21 cellular contexts compared by ENCODE assay signal in genomic region chr12:29610473-29611174, GRCh38.
DNase-seq lines count a peak whose midpoint lies in the region; ATAC-seq and TF ChIP-seq lines count a peak whose summit lies in the region.
"Had no signal": no experiment of that assay in that cellular context is flagged by ENCODE, and none has a peak within 500 bp of the region (broad histone marks: within the 10 kb centered on the region; RNA-seq: fewer than 3 reads in every experiment).

No MANE protein-coding gene starts in this region.

- H3K4me3 ChIP-seq in LNCaP clone FGC (ENCODE audit: low read depth, low read length) (no peak overlapping the region), endodermal cell (ENCODE audit: low read length) (no peak overlapping the region)
- H3K4me3 ChIP-seq: dorsolateral prefrontal cortex, PC-9 had no signal

- peak overlapping the region; percentile 4 for H3K4me3 Mint-ChIP-seq in endodermal cell
- H3K4me3 Mint-ChIP-seq: activated naive CD8-positive, alpha-beta T cell treated with anti-CD3 and anti-CD28 coated beads for 36 hours; activated T-helper 1 cell treated with anti-CD3 and anti-CD28 coated beads, Interleukin-12 subunit alpha, Interleukin-12 subunit beta, Interleukin-2, Interleukin-4 antibody, amounts not matched to agents 30 ng/mL and 10 ng/mL and 1 ng/mL, durations not matched to agents 14 hours and 24 hours and 36 hours; B cell; HFFc6; naive thymus-derived CD4-positive, alpha-beta T cell had no signal

- no peaks in the 10 kb centered on the region for H3K27me3 Mint-ChIP-seq in endodermal cell (ENCODE audit: insufficient read depth)
- H3K27me3 Mint-ChIP-seq: activated naive CD8-positive, alpha-beta T cell treated with anti-CD3 and anti-CD28 coated beads for 36 hours; B cell had no signal

- no peak for TF ChIP-seq CTCF in LNCaP clone FGC (IDR thresholded peaks at IDR 0.05; ENCODE audit: control insufficient read depth, extremely low read depth, insufficient read depth)
- peak; percentile 65 for TF ChIP-seq CTCF in endodermal cell (conservative IDR thresholded peaks at IDR 0.05)

- peaks cover 35% of the 10 kb centered on the region for H3K4me1 ChIP-seq in endodermal cell (ENCODE audit: control insufficient read depth, insufficient read depth, low read length)

- H3K36me3 Mint-ChIP-seq in endodermal cell (ENCODE audit: low read depth) = peaks cover 28% of the 10 kb centered on the region
- H3K36me3 Mint-ChIP-seq: activated naive CD8-positive, alpha-beta T cell treated with anti-CD3 and anti-CD28 coated beads for 36 hours; naive thymus-derived CD4-positive, alpha-beta T cell had no signal

- peak overlapping the region; percentile 94 for H3K27ac Mint-ChIP-seq in endodermal cell
- H3K27ac Mint-ChIP-seq: activated naive CD8-positive, alpha-beta T cell treated with anti-CD3 and anti-CD28 coated beads for 36 hours; activated T-helper 1 cell treated with anti-CD3 and anti-CD28 coated beads, Interleukin-12 subunit alpha, Interleukin-12 subunit beta, Interleukin-2, Interleukin-4 antibody, amounts not matched to agents 30 ng/mL and 10 ng/mL and 1 ng/mL, durations not matched to agents 14 hours and 24 hours and 36 hours; B cell; HFFc6; naive thymus-derived CD4-positive, alpha-beta T cell had no signal

- peaks cover 9% of the 10 kb centered on the region for H3K36me3 ChIP-seq in endodermal cell (ENCODE audit: control insufficient read depth, insufficient read depth, low read length)

- 77 to 86% methylated on average over 7 of the region's 7 CpGs for WGBS in endodermal cell (ENCODE audit: insufficient coverage in 1 of 2, insufficient read length in 1 of 2), 2 experiments

- H3K4me1 Mint-ChIP-seq in endodermal cell = peaks cover 78% of the 10 kb centered on the region
- H3K4me1 Mint-ChIP-seq: activated naive CD8-positive, alpha-beta T cell treated with anti-CD3 and anti-CD28 coated beads for 36 hours; B cell; naive thymus-derived CD4-positive, alpha-beta T cell had no signal

- H3K27me3 ChIP-seq in endodermal cell (ENCODE audit: control insufficient read depth, insufficient read depth, low read length, poor library complexity, severe bottlenecking) = no peaks in the 10 kb centered on the region
- H3K27me3 ChIP-seq: dorsolateral prefrontal cortex had no signal

- no peak overlapping the region for H3K9ac ChIP-seq in endodermal cell (ENCODE audit: extremely low read depth, low read length, poor library complexity, severe bottlenecking)

- H3K9me3 ChIP-seq in endodermal cell (ENCODE audit: control insufficient read depth, low read length) = no peaks in the 10 kb centered on the region

- intact Hi-C loops in sciatic nerve (cut with DNase I) = no loop called here
- intact Hi-C loops in posterior vena cava (cut with DNase I) = no loop called here

- no peak overlapping the region for H3K27ac ChIP-seq in endodermal cell (ENCODE audit: low read depth, low read length)
- H3K27ac ChIP-seq: PC-9 had no signal

- H3K9me3 Mint-ChIP-seq in endodermal cell = no peaks in the 10 kb centered on the region
- H3K9me3 Mint-ChIP-seq: activated naive CD8-positive, alpha-beta T cell treated with anti-CD3 and anti-CD28 coated beads for 36 hours; activated T-helper 1 cell treated with anti-CD3 and anti-CD28 coated beads, Interleukin-12 subunit alpha, Interleukin-12 subunit beta, Interleukin-2, Interleukin-4 antibody, amounts not matched to agents 30 ng/mL and 10 ng/mL and 1 ng/mL, durations not matched to agents 14 hours and 24 hours and 36 hours had no signal

- peak; percentile 26 for ATAC-seq in sciatic nerve
- ATAC-seq: activated CD4-positive, CD25-positive, alpha-beta regulatory T cell treated with anti-CD3 and anti-CD28 coated beads, Interleukin-2, amount 50 U/mL, for 24 hours; naive thymus-derived CD4-positive, alpha-beta T cell had no signal

- peak; percentile 52 for DNase-seq in LNCaP clone FGC (ENCODE audit: low read depth)
- peak; percentile 60 for DNase-seq in NOMO-1 treated with DMSO at 0.1 percent for 48 hours (lab: John Stamatoyannopoulos, UW; ENCODE audit: unreplicated experiment)
- DNase-seq in endodermal cell = peak; percentile 67
- DNase-seq in sciatic nerve (ENCODE audit: low spot score) = no peak
- no peak for DNase-seq in nucleus accumbens (lab: John Stamatoyannopoulos, UW)
- no peak for DNase-seq in stimulated activated CD4-positive, alpha-beta T cell treated with anti-CD3 and anti-CD28 coated beads, Interleukin-12 subunit alpha, Interleukin-12 subunit beta, amount 100 ng/mL, for 4 hours
- no peak for DNase-seq in posterior vena cava (ENCODE audit: low spot score)
- DNase-seq: activated naive CD8-positive, alpha-beta T cell treated with anti-CD3 and anti-CD28 coated beads for 36 hours; Calu3; erythroblast; HFFc6; naive thymus-derived CD4-positive, alpha-beta T cell; NCI-H2029; NCI-H524; PC-9; stimulated activated CD8-positive, alpha-beta memory T cell treated with anti-CD3 and anti-CD28 coated beads, Interleukin-4, amount 100 ng/mL, for 48 hours; substantia nigra had no signal

Comparison
In these comparisons a context has a peak if more than half of its experiments do, and no peak if none do; other contexts are left out.
1. DNase-seq: peak in LNCaP clone FGC (single experiment), NOMO-1 treated with DMSO at 0.1 percent for 48 hours (single experiment) and endodermal cell (single experiment); none in sciatic nerve (single experiment), nucleus accumbens (0 of 56), stimulated activated CD4-positive, alpha-beta T cell treated with anti-CD3 and anti-CD28 coated beads, Interleukin-12 subunit alpha, Interleukin-12 subunit beta, amount 100 ng/mL, for 4 hours (single experiment) and posterior vena cava (single experiment).